In the genomic region with DNA sequence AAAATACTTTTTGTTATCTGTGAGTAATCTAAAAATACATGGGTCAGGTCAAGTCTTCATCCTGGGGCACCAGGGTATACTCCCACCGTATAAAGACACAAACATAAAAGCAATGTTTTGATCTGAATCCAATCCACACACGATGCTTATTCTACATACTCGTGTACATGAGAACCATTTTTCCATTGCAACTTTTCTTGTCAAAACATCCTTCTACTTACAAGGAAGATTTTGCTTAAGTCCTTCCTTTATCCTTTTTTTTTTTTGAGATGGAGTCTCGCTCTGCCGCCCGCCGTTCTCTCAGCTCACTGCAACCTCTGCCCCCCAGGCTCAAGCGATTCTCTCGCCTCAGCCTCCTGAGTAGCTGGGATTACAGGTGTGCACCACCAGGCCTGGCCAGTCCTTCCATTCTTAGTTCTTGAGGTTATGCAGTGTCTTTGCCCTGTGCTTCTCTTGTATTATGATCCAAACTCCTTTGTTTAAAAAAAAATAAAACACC, we compare ENCODE assay signal across 1 cellular context.
TF ChIP-seq lines count a peak whose summit lies in the region.

No MANE protein-coding gene starts in this region.

TF ChIP-seq in HCT116, 20 proteins besides CTCF, POLR2A, EP300 and RAD21:
- TF ChIP-seq EZH2phosphoT487 (IDR thresholded peaks at IDR 0.05; ENCODE audit: borderline replicate concordance) (no peak), ZFX (IDR thresholded peaks at IDR 0.05) (no peak), JUND (IDR thresholded peaks at IDR 0.05) (no peak), CEBPB (IDR thresholded peaks at IDR 0.05; ENCODE audit: low read depth) (no peak), SP1 (IDR thresholded peaks at IDR 0.05; ENCODE audit: low read depth) (no peak), POLR2AphosphoS5 (IDR thresholded peaks at IDR 0.05; ENCODE audit: low read depth, low read length) (no peak), EZH2 (IDR thresholded peaks at IDR 0.05) (no peak), ELF1 (IDR thresholded peaks at IDR 0.05; ENCODE audit: borderline replicate concordance, low read depth) (no peak), YY1 (IDR thresholded peaks at IDR 0.05; ENCODE audit: extremely low read depth, insufficient replicate concordance, low read depth, low read length) (no peak), CBX3 (IDR thresholded peaks at IDR 0.05; ENCODE audit: low read depth) (no peak), SRF (IDR thresholded peaks at IDR 0.05; ENCODE audit: low read depth) (no peak), ZNF274 (IDR thresholded peaks at IDR 0.05; ENCODE audit: low read depth, low read length) (no peak), EGR1 (IDR thresholded peaks at IDR 0.05; ENCODE audit: low read depth) (no peak)
- TF ChIP-seq, protein P1, sequence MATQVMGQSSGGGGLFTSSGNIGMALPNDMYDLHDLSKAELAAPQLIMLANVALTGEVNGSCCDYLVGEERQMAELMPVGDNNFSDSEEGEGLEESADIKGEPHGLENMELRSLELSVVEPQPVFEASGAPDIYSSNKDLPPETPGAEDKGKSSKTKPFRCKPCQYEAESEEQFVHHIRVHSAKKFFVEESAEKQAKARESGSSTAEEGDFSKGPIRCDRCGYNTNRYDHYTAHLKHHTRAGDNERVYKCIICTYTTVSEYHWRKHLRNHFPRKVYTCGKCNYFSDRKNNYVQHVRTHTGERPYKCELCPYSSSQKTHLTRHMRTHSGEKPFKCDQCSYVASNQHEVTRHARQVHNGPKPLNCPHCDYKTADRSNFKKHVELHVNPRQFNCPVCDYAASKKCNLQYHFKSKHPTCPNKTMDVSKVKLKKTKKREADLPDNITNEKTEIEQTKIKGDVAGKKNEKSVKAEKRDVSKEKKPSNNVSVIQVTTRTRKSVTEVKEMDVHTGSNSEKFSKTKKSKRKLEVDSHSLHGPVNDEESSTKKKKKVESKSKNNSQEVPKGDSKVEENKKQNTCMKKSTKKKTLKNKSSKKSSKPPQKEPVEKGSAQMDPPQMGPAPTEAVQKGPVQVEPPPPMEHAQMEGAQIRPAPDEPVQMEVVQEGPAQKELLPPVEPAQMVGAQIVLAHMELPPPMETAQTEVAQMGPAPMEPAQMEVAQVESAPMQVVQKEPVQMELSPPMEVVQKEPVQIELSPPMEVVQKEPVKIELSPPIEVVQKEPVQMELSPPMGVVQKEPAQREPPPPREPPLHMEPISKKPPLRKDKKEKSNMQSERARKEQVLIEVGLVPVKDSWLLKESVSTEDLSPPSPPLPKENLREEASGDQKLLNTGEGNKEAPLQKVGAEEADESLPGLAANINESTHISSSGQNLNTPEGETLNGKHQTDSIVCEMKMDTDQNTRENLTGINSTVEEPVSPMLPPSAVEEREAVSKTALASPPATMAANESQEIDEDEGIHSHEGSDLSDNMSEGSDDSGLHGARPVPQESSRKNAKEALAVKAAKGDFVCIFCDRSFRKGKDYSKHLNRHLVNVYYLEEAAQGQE (IDR thresholded peaks at IDR 0.05; ENCODE audit: low read depth): no peak
- TF ChIP-seq, protein P2, sequence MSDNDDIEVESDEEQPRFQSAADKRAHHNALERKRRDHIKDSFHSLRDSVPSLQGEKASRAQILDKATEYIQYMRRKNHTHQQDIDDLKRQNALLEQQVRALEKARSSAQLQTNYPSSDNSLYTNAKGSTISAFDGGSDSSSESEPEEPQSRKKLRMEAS (IDR thresholded peaks at IDR 0.05): no peak
